2 cellular contexts compared by ENCODE assay signal in the genomic region with DNA sequence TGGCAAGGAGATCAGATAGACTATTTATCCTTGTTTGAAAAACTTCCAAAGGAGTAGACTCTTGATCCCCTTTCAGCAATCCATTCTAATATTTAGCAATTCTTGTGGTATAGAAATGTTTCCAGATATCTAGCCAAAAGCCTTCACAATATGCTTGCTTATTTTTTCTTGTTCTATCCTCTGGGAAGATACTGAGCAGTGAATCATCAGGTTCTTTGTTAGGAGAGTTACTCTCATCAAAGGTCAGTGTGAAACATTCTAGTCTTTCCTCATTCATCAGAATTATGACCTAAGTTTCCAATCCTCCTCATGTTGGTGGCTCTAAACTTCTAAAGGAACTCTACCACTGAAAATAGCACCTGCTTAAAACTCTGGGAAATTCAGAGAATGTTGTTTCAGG.
A peak's percentile ranks its signal among the peaks of the same experiment; 100 is the strongest.
TF ChIP-seq lines count a peak whose summit lies in the region.

No MANE protein-coding gene starts in this region.

TF ChIP-seq in A549, 52 proteins besides CTCF, POLR2A, EP300 and RAD21:
- TF ChIP-seq, protein P1, sequence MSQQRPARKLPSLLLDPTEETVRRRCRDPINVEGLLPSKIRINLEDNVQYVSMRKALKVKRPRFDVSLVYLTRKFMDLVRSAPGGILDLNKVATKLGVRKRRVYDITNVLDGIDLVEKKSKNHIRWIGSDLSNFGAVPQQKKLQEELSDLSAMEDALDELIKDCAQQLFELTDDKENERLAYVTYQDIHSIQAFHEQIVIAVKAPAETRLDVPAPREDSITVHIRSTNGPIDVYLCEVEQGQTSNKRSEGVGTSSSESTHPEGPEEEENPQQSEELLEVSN (IDR thresholded peaks at IDR 0.05; ENCODE audit: borderline replicate concordance, low read depth), result no peak
- TF ChIP-seq, protein P2, sequence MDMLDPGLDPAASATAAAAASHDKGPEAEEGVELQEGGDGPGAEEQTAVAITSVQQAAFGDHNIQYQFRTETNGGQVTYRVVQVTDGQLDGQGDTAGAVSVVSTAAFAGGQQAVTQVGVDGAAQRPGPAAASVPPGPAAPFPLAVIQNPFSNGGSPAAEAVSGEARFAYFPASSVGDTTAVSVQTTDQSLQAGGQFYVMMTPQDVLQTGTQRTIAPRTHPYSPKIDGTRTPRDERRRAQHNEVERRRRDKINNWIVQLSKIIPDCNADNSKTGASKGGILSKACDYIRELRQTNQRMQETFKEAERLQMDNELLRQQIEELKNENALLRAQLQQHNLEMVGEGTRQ (IDR thresholded peaks at IDR 0.05), result no peak
- TF ChIP-seq RNF2 (IDR thresholded peaks at IDR 0.05; ENCODE audit: borderline replicate concordance, low read depth) (no peak), FOSL2 (IDR thresholded peaks at IDR 0.05) (no peak; the same call in 1 of the 2 replicates), FOSL2 (CRISPR knock-in tag; IDR thresholded peaks at IDR 0.05) (peak; percentile 29; the same call in 1 of the 2 replicates), CBX2 (IDR thresholded peaks at IDR 0.05; ENCODE audit: borderline replicate concordance, low read depth) (no peak), CEBPB (IDR thresholded peaks at IDR 0.05) (peak in 1 of 2 experiments; percentile 36; a peak in 1 of 4 replicates)
- TF ChIP-seq, protein P3, sequence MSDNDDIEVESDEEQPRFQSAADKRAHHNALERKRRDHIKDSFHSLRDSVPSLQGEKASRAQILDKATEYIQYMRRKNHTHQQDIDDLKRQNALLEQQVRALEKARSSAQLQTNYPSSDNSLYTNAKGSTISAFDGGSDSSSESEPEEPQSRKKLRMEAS (IDR thresholded peaks at IDR 0.05), result no peak

TF ChIP-seq in H1, 55 proteins besides CTCF, POLR2A, EP300 and RAD21:
- TF ChIP-seq, protein P4, sequence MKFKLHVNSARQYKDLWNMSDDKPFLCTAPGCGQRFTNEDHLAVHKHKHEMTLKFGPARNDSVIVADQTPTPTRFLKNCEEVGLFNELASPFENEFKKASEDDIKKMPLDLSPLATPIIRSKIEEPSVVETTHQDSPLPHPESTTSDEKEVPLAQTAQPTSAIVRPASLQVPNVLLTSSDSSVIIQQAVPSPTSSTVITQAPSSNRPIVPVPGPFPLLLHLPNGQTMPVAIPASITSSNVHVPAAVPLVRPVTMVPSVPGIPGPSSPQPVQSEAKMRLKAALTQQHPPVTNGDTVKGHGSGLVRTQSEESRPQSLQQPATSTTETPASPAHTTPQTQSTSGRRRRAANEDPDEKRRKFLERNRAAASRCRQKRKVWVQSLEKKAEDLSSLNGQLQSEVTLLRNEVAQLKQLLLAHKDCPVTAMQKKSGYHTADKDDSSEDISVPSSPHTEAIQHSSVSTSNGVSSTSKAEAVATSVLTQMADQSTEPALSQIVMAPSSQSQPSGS (IDR thresholded peaks at IDR 0.05; ENCODE audit: low read length), result no peak
- TF ChIP-seq CEBPB (IDR thresholded peaks at IDR 0.05; ENCODE audit: low read depth, low read length), result no peak
- no peak for TF ChIP-seq RXRA (IDR thresholded peaks at IDR 0.05; ENCODE audit: insufficient read depth, low read depth, low read length)
- no peak for TF ChIP-seq HDAC6 (IDR thresholded peaks at IDR 0.05; ENCODE audit: low read depth, low read length)
- no peak for TF ChIP-seq RFX5 (IDR thresholded peaks at IDR 0.05; ENCODE audit: borderline replicate concordance, low read depth, low read length)
- no peak for TF ChIP-seq KDM5A (IDR thresholded peaks at IDR 0.05; ENCODE audit: low read length)
